Comparison of ENCODE assay signal across 20 cellular contexts in the genomic region with DNA sequence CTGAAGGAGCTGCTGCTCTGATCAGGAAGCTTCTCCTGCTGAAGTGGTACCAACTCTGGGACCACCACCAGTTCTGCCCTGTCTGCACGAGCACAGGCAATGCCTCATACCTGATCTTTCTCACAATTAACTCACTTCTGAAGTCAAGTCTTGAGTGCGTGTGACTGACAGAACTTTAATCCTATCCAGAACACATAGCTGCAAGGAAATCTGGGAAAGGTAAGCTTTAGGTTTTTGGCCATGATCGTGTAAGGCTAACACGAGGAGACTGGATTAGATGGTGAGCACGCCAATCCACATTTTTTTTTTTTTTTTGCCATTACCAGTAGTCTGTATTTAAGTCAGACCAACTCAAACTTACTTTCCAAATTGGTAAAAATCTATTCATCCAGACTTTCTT.
DNase-seq lines count a peak whose midpoint lies in the region; ATAC-seq and TF ChIP-seq lines count a peak whose summit lies in the region.
"Had no signal": no experiment of that assay in that cellular context is flagged by ENCODE, and none has a peak within 500 bp of the region (broad histone marks: within the 10 kb centered on the region; RNA-seq: fewer than 3 reads in every experiment).

No MANE protein-coding gene starts in this region.

- no peak overlapping the region for H2BK5ac ChIP-seq in mesendoderm (ENCODE audit: low read length)

- H3K4me3 ChIP-seq in SK-N-MC (no peak overlapping the region), mesendoderm (ENCODE audit: low read length) (no peak overlapping the region)
- H3K4me3 ChIP-seq: BLaER1, GM12878, GM23338, HAP-1 had no signal

- no peaks in the 10 kb centered on the region for H3K27me3 Mint-ChIP-seq in endothelial cell (ENCODE audit: unreplicated experiment)

- no peaks in the 10 kb centered on the region for H3K36me3 ChIP-seq in SK-N-MC (ENCODE audit: insufficient read depth, low read length)
- no peaks in the 10 kb centered on the region for H3K36me3 ChIP-seq in mesendoderm (ENCODE audit: control insufficient read depth, insufficient read depth, low read length)
- H3K36me3 ChIP-seq: BLaER1, HAP-1 had no signal

- H3K4me1 Mint-ChIP-seq in endothelial cell (ENCODE audit: unreplicated experiment): no peaks in the 10 kb centered on the region
- H3K4me1 Mint-ChIP-seq: GM23338 had no signal

- H3K56ac ChIP-seq in mesendoderm (ENCODE audit: low read length): no peak overlapping the region

- no peaks in the 10 kb centered on the region for H3K9me3 ChIP-seq in SK-N-MC (ENCODE audit: low read depth, low read length)
- H3K9me3 ChIP-seq: BLaER1, HAP-1 had no signal

- H2AK5ac ChIP-seq in mesendoderm (ENCODE audit: low read length): no peak overlapping the region

- H4K5ac ChIP-seq in mesendoderm (ENCODE audit: low read length): no peak overlapping the region

- H3K27ac ChIP-seq in C4-2B (peak overlapping the region; percentile 61), SK-N-MC (peak overlapping the region; percentile 70; the same call in 1 of the 2 replicates), VCaP (peak overlapping the region; percentile 74), mesendoderm (ENCODE audit: low read depth, low read length) (no peak overlapping the region)
- H3K27ac ChIP-seq: BLaER1 had no signal

- no peak overlapping the region for H3K18ac ChIP-seq in mesendoderm (ENCODE audit: low read length)

- no peaks in the 10 kb centered on the region for H3K4me1 ChIP-seq in mesendoderm (ENCODE audit: control insufficient read depth, low read depth, low read length)
- H3K4me1 ChIP-seq: HAP-1 had no signal

- no peak overlapping the region for H3K4me3 Mint-ChIP-seq in endothelial cell (ENCODE audit: unreplicated experiment)
- H3K4me3 Mint-ChIP-seq: B cell; CD14-positive monocyte; CD4-positive, alpha-beta T cell; CD8-positive, alpha-beta memory T cell; GM23338; HFFc6 had no signal

- H3K9ac ChIP-seq in SK-N-MC (ENCODE audit: insufficient read length): no peak overlapping the region
- no peak overlapping the region for H3K9ac ChIP-seq in mesendoderm (ENCODE audit: low read length)
- H3K9ac ChIP-seq: BLaER1 had no signal

- H3K27ac Mint-ChIP-seq in endothelial cell (ENCODE audit: unreplicated experiment): no peak overlapping the region
- H3K27ac Mint-ChIP-seq: B cell; CD14-positive monocyte; CD4-positive, alpha-beta T cell; CD8-positive, alpha-beta memory T cell; GM23338; HFFc6 had no signal

- H3K79me1 ChIP-seq in mesendoderm (ENCODE audit: low read length): no peaks in the 10 kb centered on the region

- TF ChIP-seq CTCF in C4-2B (conservative IDR thresholded peaks at IDR 0.05): no peak
- no peak for TF ChIP-seq CTCF in VCaP (conservative IDR thresholded peaks at IDR 0.05)
- no peak for TF ChIP-seq CTCF in endothelial cell (IDR thresholded peaks at IDR 0.05; ENCODE audit: unreplicated experiment)

- no peaks in the 10 kb centered on the region for H3K36me3 Mint-ChIP-seq in endothelial cell (ENCODE audit: low read depth, unreplicated experiment)
- H3K36me3 Mint-ChIP-seq: CD14-positive monocyte; CD8-positive, alpha-beta memory T cell had no signal

- H3K23ac ChIP-seq in mesendoderm (ENCODE audit: low read length): no peak overlapping the region

- H3K79me2 ChIP-seq in mesendoderm (ENCODE audit: control insufficient read depth, insufficient read depth, low read length): no peaks in the 10 kb centered on the region

- H3K4me2 ChIP-seq in mesendoderm (ENCODE audit: low read length): no peak overlapping the region
- H3K4me2 ChIP-seq: BLaER1, GM23338 had no signal

- H4K8ac ChIP-seq in mesendoderm (ENCODE audit: low read depth, low read length): no peak overlapping the region

- no peak overlapping the region for H3K4ac ChIP-seq in mesendoderm (ENCODE audit: low read depth, low read length)

- H2BK15ac ChIP-seq in mesendoderm (replicated peaks; ENCODE audit: low read depth): no peak overlapping the region

- ATAC-seq in HG03571 (IDR thresholded peaks at IDR 0.05; ENCODE audit: unreplicated experiment): no peak
- ATAC-seq: GM12878, GM23338 had no signal

- no peaks in the 10 kb centered on the region for H3K27me3 ChIP-seq in mesendoderm (ENCODE audit: insufficient read depth, low read length, poor library complexity)
- H3K27me3 ChIP-seq: BLaER1 had no signal

- no peak for DNase-seq in SK-N-MC (ENCODE audit: low read depth, low spot score)
- DNase-seq in mesendoderm: peak; percentile 56
- no peak for DNase-seq in pons (ENCODE audit: low spot score)
- no peak for DNase-seq in endothelial cell (ENCODE audit: low spot score)
- DNase-seq in 8988T: no peak
- DNase-seq: CD4-positive, alpha-beta T cell; CD8-positive, alpha-beta memory T cell; DMS 273 treated with DMSO at 0.1 percent for 48 hours; DMS79; GDM1 had no signal

- H3K9me3 Mint-ChIP-seq in endothelial cell (ENCODE audit: unreplicated experiment): no peaks in the 10 kb centered on the region
- H3K9me3 Mint-ChIP-seq: CD14-positive monocyte; CD4-positive, alpha-beta T cell; GM23338; HFFc6 had no signal

- WGBS in mesendoderm (ENCODE audit: extremely low coverage, insufficient coverage, low lambda C conversion rate): no CpG with 5 or more reads among the region's 5 CpGs

- no peak overlapping the region for H2BK120ac ChIP-seq in mesendoderm (ENCODE audit: low read depth, low read length)
